In genomic region chr7:34430456-34430855, GRCh38 we compare ENCODE assay signal across 2 cellular contexts.
A peak's percentile ranks its signal among the peaks of the same experiment; 100 is the strongest.
TF ChIP-seq lines count a peak whose summit lies in the region.

No MANE protein-coding gene starts in this region.

TF ChIP-seq in GM23338, 12 proteins besides CTCF, POLR2A, EP300 and RAD21 (continued from another document):
- TF ChIP-seq, protein P1, sequence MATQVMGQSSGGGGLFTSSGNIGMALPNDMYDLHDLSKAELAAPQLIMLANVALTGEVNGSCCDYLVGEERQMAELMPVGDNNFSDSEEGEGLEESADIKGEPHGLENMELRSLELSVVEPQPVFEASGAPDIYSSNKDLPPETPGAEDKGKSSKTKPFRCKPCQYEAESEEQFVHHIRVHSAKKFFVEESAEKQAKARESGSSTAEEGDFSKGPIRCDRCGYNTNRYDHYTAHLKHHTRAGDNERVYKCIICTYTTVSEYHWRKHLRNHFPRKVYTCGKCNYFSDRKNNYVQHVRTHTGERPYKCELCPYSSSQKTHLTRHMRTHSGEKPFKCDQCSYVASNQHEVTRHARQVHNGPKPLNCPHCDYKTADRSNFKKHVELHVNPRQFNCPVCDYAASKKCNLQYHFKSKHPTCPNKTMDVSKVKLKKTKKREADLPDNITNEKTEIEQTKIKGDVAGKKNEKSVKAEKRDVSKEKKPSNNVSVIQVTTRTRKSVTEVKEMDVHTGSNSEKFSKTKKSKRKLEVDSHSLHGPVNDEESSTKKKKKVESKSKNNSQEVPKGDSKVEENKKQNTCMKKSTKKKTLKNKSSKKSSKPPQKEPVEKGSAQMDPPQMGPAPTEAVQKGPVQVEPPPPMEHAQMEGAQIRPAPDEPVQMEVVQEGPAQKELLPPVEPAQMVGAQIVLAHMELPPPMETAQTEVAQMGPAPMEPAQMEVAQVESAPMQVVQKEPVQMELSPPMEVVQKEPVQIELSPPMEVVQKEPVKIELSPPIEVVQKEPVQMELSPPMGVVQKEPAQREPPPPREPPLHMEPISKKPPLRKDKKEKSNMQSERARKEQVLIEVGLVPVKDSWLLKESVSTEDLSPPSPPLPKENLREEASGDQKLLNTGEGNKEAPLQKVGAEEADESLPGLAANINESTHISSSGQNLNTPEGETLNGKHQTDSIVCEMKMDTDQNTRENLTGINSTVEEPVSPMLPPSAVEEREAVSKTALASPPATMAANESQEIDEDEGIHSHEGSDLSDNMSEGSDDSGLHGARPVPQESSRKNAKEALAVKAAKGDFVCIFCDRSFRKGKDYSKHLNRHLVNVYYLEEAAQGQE (IDR thresholded peaks at IDR 0.05; ENCODE audit: unreplicated experiment), result no peak
- TF ChIP-seq NANOG (IDR thresholded peaks at IDR 0.05; ENCODE audit: borderline replicate concordance), result no peak
- no peak for TF ChIP-seq POLR2AphosphoS5 (IDR thresholded peaks at IDR 0.05; ENCODE audit: low read depth)
- TF ChIP-seq EZH2 (IDR thresholded peaks at IDR 0.05; ENCODE audit: low read depth, unreplicated experiment), result no peak
- no peak for TF ChIP-seq CREB1 (CRISPR knock-in tag; IDR thresholded peaks at IDR 0.05; ENCODE audit: low read depth)
- no peak for TF ChIP-seq JUNB (IDR thresholded peaks at IDR 0.05; ENCODE audit: unreplicated experiment)
- TF ChIP-seq ZNF114 (CRISPR knock-in tag; IDR thresholded peaks at IDR 0.05), result no peak
- no peak for TF ChIP-seq ZNF462 (CRISPR knock-in tag; IDR thresholded peaks at IDR 0.05)

TF ChIP-seq in SK-N-SH, 30 proteins besides CTCF, POLR2A, EP300 and RAD21 (continued from another document):
- TF ChIP-seq, protein P1 (IDR thresholded peaks at IDR 0.05; ENCODE audit: low read depth, low read length), result no peak
- no peak for TF ChIP-seq RCOR1 (IDR thresholded peaks at IDR 0.05; ENCODE audit: low read length)
- no peak for TF ChIP-seq CHD2 (IDR thresholded peaks at IDR 0.05; ENCODE audit: low read length, partially characterized antibody)
- TF ChIP-seq FOXJ3 (CRISPR knock-in tag; IDR thresholded peaks at IDR 0.05), result no peak
- TF ChIP-seq RXRA (IDR thresholded peaks at IDR 0.05; ENCODE audit: borderline replicate concordance, low read depth), result no peak
- TF ChIP-seq FOXM1 (IDR thresholded peaks at IDR 0.05; ENCODE audit: low read depth), result no peak
- no peak for TF ChIP-seq TCF12 (IDR thresholded peaks at IDR 0.05)
- no peak for TF ChIP-seq EZH2phosphoT487 (IDR thresholded peaks at IDR 0.05; ENCODE audit: borderline replicate concordance, low read depth)
- TF ChIP-seq, protein P2, sequence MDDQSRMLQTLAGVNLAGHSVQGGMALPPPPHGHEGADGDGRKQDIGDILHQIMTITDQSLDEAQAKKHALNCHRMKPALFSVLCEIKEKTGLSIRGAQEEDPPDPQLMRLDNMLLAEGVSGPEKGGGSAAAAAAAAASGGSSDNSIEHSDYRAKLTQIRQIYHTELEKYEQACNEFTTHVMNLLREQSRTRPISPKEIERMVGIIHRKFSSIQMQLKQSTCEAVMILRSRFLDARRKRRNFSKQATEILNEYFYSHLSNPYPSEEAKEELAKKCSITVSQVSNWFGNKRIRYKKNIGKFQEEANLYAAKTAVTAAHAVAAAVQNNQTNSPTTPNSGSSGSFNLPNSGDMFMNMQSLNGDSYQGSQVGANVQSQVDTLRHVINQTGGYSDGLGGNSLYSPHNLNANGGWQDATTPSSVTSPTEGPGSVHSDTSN (IDR thresholded peaks at IDR 0.05), result 0 out of 2 replicates have a peak, but pooled peaks have one; percentile 25
